In the genomic region with DNA sequence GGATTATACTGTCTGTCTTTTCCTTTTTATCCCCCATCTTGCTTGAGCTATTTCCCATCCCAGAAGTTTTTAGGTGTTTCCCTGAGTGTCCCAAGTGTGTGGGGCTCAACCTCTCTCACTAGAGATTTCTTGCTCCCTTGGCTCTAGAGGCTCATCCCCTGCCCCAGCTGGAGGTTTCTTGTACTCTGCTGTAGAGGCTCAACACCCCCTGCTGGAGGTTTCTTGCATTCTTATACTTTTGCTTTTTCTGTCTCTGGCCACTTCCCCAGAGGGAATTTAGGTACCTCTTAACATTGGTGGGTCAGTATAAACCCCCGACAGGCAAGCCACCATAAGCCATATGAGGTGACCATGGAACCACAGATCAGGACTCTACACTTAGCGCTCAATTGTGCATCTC, we compare ENCODE assay signal across 2 cellular contexts.
TF ChIP-seq lines count a peak whose summit lies in the region.

No MANE protein-coding gene starts in this region.

TF ChIP-seq in IMR-90, 13 proteins besides CTCF, POLR2A, EP300 and RAD21:
- no peak for TF ChIP-seq RFX5 (IDR thresholded peaks at IDR 0.05; ENCODE audit: low read depth, low read length)
- no peak for TF ChIP-seq CHD1 (IDR thresholded peaks at IDR 0.05; ENCODE audit: low read depth, low read length)
- TF ChIP-seq CEBPB (IDR thresholded peaks at IDR 0.05; ENCODE audit: low read depth, low read length) = no peak
- TF ChIP-seq MXI1 (IDR thresholded peaks at IDR 0.05; ENCODE audit: borderline replicate concordance, low read depth, low read length) = no peak
- no peak for TF ChIP-seq RCOR1 (IDR thresholded peaks at IDR 0.05; ENCODE audit: insufficient replicate concordance, low read length)
- no peak for TF ChIP-seq MAFK (IDR thresholded peaks at IDR 0.05; ENCODE audit: low read depth, low read length)
- TF ChIP-seq, protein P1, sequence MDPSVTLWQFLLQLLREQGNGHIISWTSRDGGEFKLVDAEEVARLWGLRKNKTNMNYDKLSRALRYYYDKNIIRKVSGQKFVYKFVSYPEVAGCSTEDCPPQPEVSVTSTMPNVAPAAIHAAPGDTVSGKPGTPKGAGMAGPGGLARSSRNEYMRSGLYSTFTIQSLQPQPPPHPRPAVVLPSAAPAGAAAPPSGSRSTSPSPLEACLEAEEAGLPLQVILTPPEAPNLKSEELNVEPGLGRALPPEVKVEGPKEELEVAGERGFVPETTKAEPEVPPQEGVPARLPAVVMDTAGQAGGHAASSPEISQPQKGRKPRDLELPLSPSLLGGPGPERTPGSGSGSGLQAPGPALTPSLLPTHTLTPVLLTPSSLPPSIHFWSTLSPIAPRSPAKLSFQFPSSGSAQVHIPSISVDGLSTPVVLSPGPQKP (IDR thresholded peaks at IDR 0.05; ENCODE audit: borderline replicate concordance, low read depth, low read length) = no peak
- TF ChIP-seq, protein P2, sequence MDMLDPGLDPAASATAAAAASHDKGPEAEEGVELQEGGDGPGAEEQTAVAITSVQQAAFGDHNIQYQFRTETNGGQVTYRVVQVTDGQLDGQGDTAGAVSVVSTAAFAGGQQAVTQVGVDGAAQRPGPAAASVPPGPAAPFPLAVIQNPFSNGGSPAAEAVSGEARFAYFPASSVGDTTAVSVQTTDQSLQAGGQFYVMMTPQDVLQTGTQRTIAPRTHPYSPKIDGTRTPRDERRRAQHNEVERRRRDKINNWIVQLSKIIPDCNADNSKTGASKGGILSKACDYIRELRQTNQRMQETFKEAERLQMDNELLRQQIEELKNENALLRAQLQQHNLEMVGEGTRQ (IDR thresholded peaks at IDR 0.05; ENCODE audit: low read depth, low read length) = no peak
- TF ChIP-seq MAZ (IDR thresholded peaks at IDR 0.05; ENCODE audit: borderline replicate concordance, low read depth, low read length) = no peak
- TF ChIP-seq FOS (IDR thresholded peaks at IDR 0.05; ENCODE audit: low read depth, low read length) = no peak
- no peak for TF ChIP-seq NFE2L2 (IDR thresholded peaks at IDR 0.05; ENCODE audit: low read depth, low read length)

TF ChIP-seq in GM12878, 131 proteins besides CTCF, POLR2A, EP300 and RAD21:
- no peak for TF ChIP-seq RAD51 (IDR thresholded peaks at IDR 0.05)
- TF ChIP-seq SMC3 (IDR thresholded peaks at IDR 0.05; ENCODE audit: borderline replicate concordance, low read length) = no peak
- TF ChIP-seq BRCA1 (IDR thresholded peaks at IDR 0.05; ENCODE audit: low read depth, low read length) = no peak
- no peak for TF ChIP-seq MEF2B (IDR thresholded peaks at IDR 0.05; ENCODE audit: partially characterized antibody, poor library complexity, severe bottlenecking)
- TF ChIP-seq HSF1 (IDR thresholded peaks at IDR 0.05; ENCODE audit: low read depth, low read length) = no peak
- TF ChIP-seq DPF2 (IDR thresholded peaks at IDR 0.05) = no peak
- TF ChIP-seq NBN (IDR thresholded peaks at IDR 0.05) = no peak
- TF ChIP-seq SIX5 (IDR thresholded peaks at IDR 0.05; ENCODE audit: low read depth, low read length, severe bottlenecking) = no peak
- TF ChIP-seq YY1 (IDR thresholded peaks at IDR 0.05; ENCODE audit: low read depth, low read length) = no peak
- TF ChIP-seq E2F8 (IDR thresholded peaks at IDR 0.05; ENCODE audit: low read depth, partially characterized antibody) = no peak
- TF ChIP-seq, protein P3, sequence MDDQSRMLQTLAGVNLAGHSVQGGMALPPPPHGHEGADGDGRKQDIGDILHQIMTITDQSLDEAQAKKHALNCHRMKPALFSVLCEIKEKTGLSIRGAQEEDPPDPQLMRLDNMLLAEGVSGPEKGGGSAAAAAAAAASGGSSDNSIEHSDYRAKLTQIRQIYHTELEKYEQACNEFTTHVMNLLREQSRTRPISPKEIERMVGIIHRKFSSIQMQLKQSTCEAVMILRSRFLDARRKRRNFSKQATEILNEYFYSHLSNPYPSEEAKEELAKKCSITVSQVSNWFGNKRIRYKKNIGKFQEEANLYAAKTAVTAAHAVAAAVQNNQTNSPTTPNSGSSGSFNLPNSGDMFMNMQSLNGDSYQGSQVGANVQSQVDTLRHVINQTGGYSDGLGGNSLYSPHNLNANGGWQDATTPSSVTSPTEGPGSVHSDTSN (IDR thresholded peaks at IDR 0.05; ENCODE audit: insufficient replicate concordance, low read depth, low read length) = no peak
- TF ChIP-seq ZBED1 (IDR thresholded peaks at IDR 0.05; ENCODE audit: borderline replicate concordance) = no peak
- no peak for TF ChIP-seq YBX1 (IDR thresholded peaks at IDR 0.05)
- TF ChIP-seq, protein P2 (IDR thresholded peaks at IDR 0.05; ENCODE audit: borderline replicate concordance, low read depth, low read length) = no peak
- TF ChIP-seq IKZF1 (conservative IDR thresholded peaks at IDR 0.05) = no peak
- no peak for TF ChIP-seq CHD1 (IDR thresholded peaks at IDR 0.05; ENCODE audit: low read depth, low read length)
- TF ChIP-seq, protein P4, sequence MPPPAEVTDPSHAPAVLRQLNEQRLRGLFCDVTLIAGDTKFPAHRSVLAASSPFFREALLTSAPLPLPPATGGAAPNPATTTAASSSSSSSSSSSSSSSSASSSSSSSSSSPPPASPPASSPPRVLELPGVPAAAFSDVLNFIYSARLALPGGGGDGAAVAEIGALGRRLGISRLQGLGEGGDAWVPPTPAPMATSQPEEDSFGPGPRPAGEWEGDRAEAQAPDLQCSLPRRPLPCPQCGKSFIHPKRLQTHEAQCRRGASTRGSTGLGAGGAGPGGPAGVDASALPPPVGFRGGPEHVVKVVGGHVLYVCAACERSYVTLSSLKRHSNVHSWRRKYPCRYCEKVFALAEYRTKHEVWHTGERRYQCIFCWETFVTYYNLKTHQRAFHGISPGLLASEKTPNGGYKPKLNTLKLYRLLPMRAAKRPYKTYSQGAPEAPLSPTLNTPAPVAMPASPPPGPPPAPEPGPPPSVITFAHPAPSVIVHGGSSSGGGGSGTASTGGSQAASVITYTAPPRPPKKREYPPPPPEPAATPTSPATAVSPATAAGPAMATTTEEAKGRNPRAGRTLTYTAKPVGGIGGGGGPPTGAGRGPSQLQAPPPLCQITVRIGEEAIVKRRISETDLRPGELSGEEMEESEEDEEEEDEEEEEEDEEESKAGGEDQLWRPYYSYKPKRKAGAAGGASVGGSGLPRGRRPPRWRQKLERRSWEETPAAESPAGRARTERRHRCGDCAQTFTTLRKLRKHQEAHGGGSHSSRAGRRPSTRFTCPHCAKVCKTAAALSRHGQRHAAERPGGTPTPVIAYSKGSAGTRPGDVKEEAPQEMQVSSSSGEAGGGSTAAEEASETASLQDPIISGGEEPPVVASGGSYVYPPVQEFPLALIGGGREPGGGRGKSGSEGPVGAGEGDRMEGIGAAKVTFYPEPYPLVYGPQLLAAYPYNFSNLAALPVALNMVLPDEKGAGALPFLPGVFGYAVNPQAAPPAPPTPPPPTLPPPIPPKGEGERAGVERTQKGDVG (CRISPR knock-in tag; IDR thresholded peaks at IDR 0.05) = no peak
